Comparison of ENCODE assay signal across 17 cellular contexts in the genomic region with DNA sequence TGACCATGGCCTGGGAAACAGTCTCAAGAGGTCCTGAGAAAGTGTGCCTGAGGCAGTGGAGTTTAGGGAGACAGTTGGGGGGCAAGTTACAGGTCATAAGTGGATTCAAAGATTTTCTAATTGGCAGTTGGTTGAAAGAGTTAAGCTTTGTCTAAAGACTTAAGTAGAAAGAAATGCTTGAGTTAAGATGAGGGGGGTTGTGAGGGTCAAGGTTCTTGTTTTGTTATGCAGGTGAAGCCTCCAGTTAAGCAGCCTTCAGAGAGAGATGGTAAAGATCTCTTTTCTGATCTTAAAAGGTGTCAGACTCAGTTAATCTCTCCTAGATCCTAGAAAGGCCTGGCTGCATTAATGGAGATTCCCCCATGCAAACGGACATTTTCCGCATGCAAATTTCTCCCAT.
"Had no signal": no experiment of that assay in that cellular context is flagged by ENCODE, and none has a peak within 500 bp of the region (broad histone marks: within the 10 kb centered on the region; RNA-seq: fewer than 3 reads in every experiment).

No MANE protein-coding gene starts in this region.

- H3K9me3 Mint-ChIP-seq: activated T-helper 1 cell treated with anti-CD3 and anti-CD28 coated beads, Interleukin-12 subunit alpha, Interleukin-12 subunit beta, Interleukin-2, Interleukin-4 antibody, amounts not matched to agents 30 ng/mL and 10 ng/mL and 1 ng/mL, durations not matched to agents 14 hours and 24 hours and 36 hours; natural killer cell had no signal

- H3K9me3 ChIP-seq: esophagus squamous epithelium, sigmoid colon, spleen, thoracic aorta had no signal

- ATAC-seq: activated CD4-positive, alpha-beta T cell treated with anti-CD3 and anti-CD28 coated beads for 36 hours; natural killer cell; stimulated activated memory B cell treated with anti-CD40 and anti-IgM and Interleukin-4, amounts not matched to agents 10 μg/mL and 1 μg/mL and 100 μg/mL, for 72 hours had no signal

- H3K4me3 Mint-ChIP-seq: activated CD4-positive, alpha-beta memory T cell treated with anti-CD3 and anti-CD28 coated beads for 36 hours; activated CD4-positive, alpha-beta T cell treated with anti-CD3 and anti-CD28 coated beads for 36 hours; activated naive CD8-positive, alpha-beta T cell; activated T-helper 1 cell treated with anti-CD3 and anti-CD28 coated beads, Interleukin-12 subunit alpha, Interleukin-12 subunit beta, Interleukin-2, Interleukin-4 antibody, amounts not matched to agents 30 ng/mL and 10 ng/mL and 1 ng/mL, durations not matched to agents 14 hours and 24 hours and 36 hours; memory B cell; natural killer cell; stimulated activated memory B cell treated with anti-CD40 and anti-IgM and Interleukin-4, amounts not matched to agents 10 μg/mL and 1 μg/mL and 100 μg/mL, for 72 hours had no signal

- H3K27me3 ChIP-seq: esophagus squamous epithelium, sigmoid colon had no signal

- H3K4me3 ChIP-seq: esophagus squamous epithelium, sigmoid colon, spleen, thoracic aorta had no signal

- DNase-seq: activated CD4-positive, alpha-beta memory T cell treated with anti-CD3 and anti-CD28 coated beads for 36 hours; activated CD4-positive, alpha-beta T cell treated with anti-CD3 and anti-CD28 coated beads for 36 hours; activated T-cell treated with anti-CD3 and anti-CD28 coated beads for 4 hours; dermis blood vessel endothelial cell; effector memory CD4-positive, alpha-beta T cell; esophagus squamous epithelium; natural killer cell; occipital lobe; posterior cingulate gyrus; sigmoid colon; spleen; stimulated activated CD4-positive, alpha-beta T cell treated with anti-CD3 and anti-CD28 coated beads, Interleukin-4, amount 100 ng/mL, for 4 hours had no signal

- H3K27ac Mint-ChIP-seq: activated CD4-positive, alpha-beta memory T cell treated with anti-CD3 and anti-CD28 coated beads for 36 hours; activated CD4-positive, alpha-beta T cell treated with anti-CD3 and anti-CD28 coated beads for 36 hours; activated naive CD8-positive, alpha-beta T cell; activated T-helper 1 cell treated with anti-CD3 and anti-CD28 coated beads, Interleukin-12 subunit alpha, Interleukin-12 subunit beta, Interleukin-2, Interleukin-4 antibody, amounts not matched to agents 30 ng/mL and 10 ng/mL and 1 ng/mL, durations not matched to agents 14 hours and 24 hours and 36 hours; memory B cell; natural killer cell; stimulated activated memory B cell treated with anti-CD40 and anti-IgM and Interleukin-4, amounts not matched to agents 10 μg/mL and 1 μg/mL and 100 μg/mL, for 72 hours had no signal

- H3K4me1 ChIP-seq: esophagus squamous epithelium, spleen had no signal

- H3K36me3 ChIP-seq: esophagus squamous epithelium, sigmoid colon, spleen, thoracic aorta had no signal

- H3K27ac ChIP-seq: esophagus squamous epithelium, sigmoid colon, spleen, thoracic aorta had no signal

- H3K4me1 Mint-ChIP-seq: memory B cell; natural killer cell; stimulated activated memory B cell treated with anti-CD40 and anti-IgM and Interleukin-4, amounts not matched to agents 10 μg/mL and 1 μg/mL and 100 μg/mL, for 72 hours had no signal

- H3K36me3 Mint-ChIP-seq: activated CD4-positive, alpha-beta memory T cell treated with anti-CD3 and anti-CD28 coated beads for 36 hours; activated naive CD8-positive, alpha-beta T cell; memory B cell; natural killer cell; stimulated activated memory B cell treated with anti-CD40 and anti-IgM and Interleukin-4, amounts not matched to agents 10 μg/mL and 1 μg/mL and 100 μg/mL, for 72 hours had no signal
